ENCODE assay signal across 14 cellular contexts in the genomic region with DNA sequence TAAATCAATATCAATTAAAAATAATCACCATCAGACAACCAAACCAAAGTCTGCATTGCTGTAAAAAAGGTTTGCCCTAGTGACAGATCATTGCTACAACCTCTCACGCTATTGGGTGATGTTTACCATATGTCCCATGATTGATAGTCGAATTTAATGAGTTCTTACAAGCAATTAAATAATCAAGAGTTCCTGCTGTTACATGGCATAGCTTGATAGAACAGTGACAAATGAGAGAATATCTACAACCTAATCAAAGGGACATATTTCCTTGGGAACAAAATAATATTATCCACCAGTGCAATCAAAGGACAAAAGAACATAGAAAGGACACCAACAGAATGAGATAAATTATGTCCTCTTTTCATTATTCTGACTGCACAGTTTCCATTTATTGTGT.
DNase-seq lines count a peak whose midpoint lies in the region; ATAC-seq and TF ChIP-seq lines count a peak whose summit lies in the region.
"Had no signal": no experiment of that assay in that cellular context is flagged by ENCODE, and none has a peak within 500 bp of the region (broad histone marks: within the 10 kb centered on the region; RNA-seq: fewer than 3 reads in every experiment).

No MANE protein-coding gene starts in this region.

- no peak overlapping the region for H3K27ac ChIP-seq in osteoblast (ENCODE audit: low read depth, low read length)
- H3K27ac ChIP-seq: 22Rv1 had no signal

- no peak overlapping the region for H3K4me2 ChIP-seq in osteoblast (ENCODE audit: insufficient read depth, low read length)

- no peaks in the 10 kb centered on the region for H3K36me3 ChIP-seq in osteoblast (ENCODE audit: insufficient read depth, low read length)

- H3K4me3 ChIP-seq in osteoblast (ENCODE audit: insufficient read depth, low read length) = no peak overlapping the region

- no peaks in the 10 kb centered on the region for H3K27me3 Mint-ChIP-seq in T-helper 2 cell treated with Interferon-gamma antibody and Interleukin-4, amounts not matched to agents 5 μg/mL and 100 μg/mL, for 36 hours (ENCODE audit: low read depth)
- H3K27me3 Mint-ChIP-seq: IgD-negative memory B cell had no signal

- H4K20me1 ChIP-seq in osteoblast (ENCODE audit: insufficient read depth, low read length) = no peaks in the 10 kb centered on the region

- no peak for TF ChIP-seq CTCF in osteoblast (IDR thresholded peaks at IDR 0.05; ENCODE audit: extremely low read depth, low read depth, low read length)

- H3K27me3 ChIP-seq in osteoblast (ENCODE audit: insufficient read depth, low read length) = no peaks in the 10 kb centered on the region

- no peaks in the 10 kb centered on the region for H3K36me3 Mint-ChIP-seq in T-helper 2 cell treated with Interferon-gamma antibody and Interleukin-4, amounts not matched to agents 5 μg/mL and 100 μg/mL, for 36 hours (ENCODE audit: low read depth)
- H3K36me3 Mint-ChIP-seq: CD14-positive monocyte; CD8-positive, alpha-beta T cell had no signal

- peak; percentile 22 for DNase-seq in DMS 273 (lab: John Stamatoyannopoulos, UW; ENCODE audit: unreplicated experiment)
- DNase-seq in DMS 273 treated with DMSO at 0.1 percent for 48 hours (lab: John Stamatoyannopoulos, UW) = no peak
- peak; percentile 60 for DNase-seq in NCI-H2171 treated with DMSO at 0.1 percent for 48 hours (lab: John Stamatoyannopoulos, UW)
- DNase-seq in dedifferentiated amniotic fluid mesenchymal stem cell (ENCODE audit: extremely low spot score) = no peak
- DNase-seq in T-helper 2 cell treated with Interferon-gamma antibody and Interleukin-4, amounts not matched to agents 5 μg/mL and 100 μg/mL, for 36 hours (ENCODE audit: low spot score) = no peak
- no peak for DNase-seq in NCI-H146 treated with DMSO at 0.1 percent for 48 hours (lab: John Stamatoyannopoulos, UW; ENCODE audit: unreplicated experiment)
- no peak for DNase-seq in osteoblast (ENCODE audit: insufficient read length, low spot score, missing footprints)
- DNase-seq: Caco-2; CD8-positive, alpha-beta T cell had no signal

- H2AFZ ChIP-seq in osteoblast (ENCODE audit: low read length) = no peak overlapping the region

- no peak overlapping the region for H3K27ac Mint-ChIP-seq in T-helper 2 cell treated with Interferon-gamma antibody and Interleukin-4, amounts not matched to agents 5 μg/mL and 100 μg/mL, for 36 hours
- H3K27ac Mint-ChIP-seq: CD14-positive monocyte; CD8-positive, alpha-beta T cell; IgD-negative memory B cell had no signal

- H3K9me3 Mint-ChIP-seq in T-helper 2 cell treated with Interferon-gamma antibody and Interleukin-4, amounts not matched to agents 5 μg/mL and 100 μg/mL, for 36 hours = peaks cover 14% of the 10 kb centered on the region

- H3K4me1 ChIP-seq in osteoblast (ENCODE audit: insufficient read depth, low read length) = no peaks in the 10 kb centered on the region
- H3K4me1 ChIP-seq: Caco-2 had no signal

- H3K4me3 Mint-ChIP-seq in T-helper 2 cell treated with Interferon-gamma antibody and Interleukin-4, amounts not matched to agents 5 μg/mL and 100 μg/mL, for 36 hours = no peak overlapping the region
- H3K4me3 Mint-ChIP-seq: CD14-positive monocyte; CD8-positive, alpha-beta T cell; IgD-negative memory B cell had no signal

- no peak for ATAC-seq in SK-N-SH treated with all-trans-retinoic acid at 6 μM for 48 hours
- ATAC-seq: CD8-positive, alpha-beta T cell; HCT116 had no signal

- H3K4me1 Mint-ChIP-seq in T-helper 2 cell treated with Interferon-gamma antibody and Interleukin-4, amounts not matched to agents 5 μg/mL and 100 μg/mL, for 36 hours (ENCODE audit: low read depth) = no peaks in the 10 kb centered on the region
- H3K4me1 Mint-ChIP-seq: CD14-positive monocyte, IgD-negative memory B cell had no signal

- H3K79me2 ChIP-seq in osteoblast (ENCODE audit: insufficient read depth, low read length) = no peaks in the 10 kb centered on the region

- no peaks in the 10 kb centered on the region for H3K9me3 ChIP-seq in osteoblast (ENCODE audit: low read depth, low read length)

TF ChIP-seq in SK-N-SH treated with all-trans-retinoic acid at 6 μM for 48 hours, 23 proteins besides CTCF, POLR2A, EP300 and RAD21 (continues in another document):
- TF ChIP-seq, protein P1, sequence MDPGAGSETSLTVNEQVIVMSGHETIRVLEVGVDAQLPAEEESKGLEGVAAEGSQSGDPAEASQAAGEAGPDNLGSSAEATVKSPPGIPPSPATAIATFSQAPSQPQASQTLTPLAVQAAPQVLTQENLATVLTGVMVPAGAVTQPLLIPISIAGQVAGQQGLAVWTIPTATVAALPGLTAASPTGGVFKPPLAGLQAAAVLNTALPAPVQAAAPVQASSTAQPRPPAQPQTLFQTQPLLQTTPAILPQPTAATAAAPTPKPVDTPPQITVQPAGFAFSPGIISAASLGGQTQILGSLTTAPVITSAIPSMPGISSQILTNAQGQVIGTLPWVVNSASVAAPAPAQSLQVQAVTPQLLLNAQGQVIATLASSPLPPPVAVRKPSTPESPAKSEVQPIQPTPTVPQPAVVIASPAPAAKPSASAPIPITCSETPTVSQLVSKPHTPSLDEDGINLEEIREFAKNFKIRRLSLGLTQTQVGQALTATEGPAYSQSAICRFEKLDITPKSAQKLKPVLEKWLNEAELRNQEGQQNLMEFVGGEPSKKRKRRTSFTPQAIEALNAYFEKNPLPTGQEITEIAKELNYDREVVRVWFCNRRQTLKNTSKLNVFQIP (CRISPR knock-in tag; IDR thresholded peaks at IDR 0.05; ENCODE audit: borderline replicate concordance, low read depth) = peak; percentile 83; the same call in 1 of the 2 replicates
- peak; percentile 92 for TF ChIP-seq ISL1 (CRISPR knock-in tag; IDR thresholded peaks at IDR 0.05)
- TF ChIP-seq ZNF70 (CRISPR knock-in tag; IDR thresholded peaks at IDR 0.05) = no peak
- no peak for TF ChIP-seq ZFP3 (CRISPR knock-in tag; IDR thresholded peaks at IDR 0.05)
- TF ChIP-seq, protein P2, sequence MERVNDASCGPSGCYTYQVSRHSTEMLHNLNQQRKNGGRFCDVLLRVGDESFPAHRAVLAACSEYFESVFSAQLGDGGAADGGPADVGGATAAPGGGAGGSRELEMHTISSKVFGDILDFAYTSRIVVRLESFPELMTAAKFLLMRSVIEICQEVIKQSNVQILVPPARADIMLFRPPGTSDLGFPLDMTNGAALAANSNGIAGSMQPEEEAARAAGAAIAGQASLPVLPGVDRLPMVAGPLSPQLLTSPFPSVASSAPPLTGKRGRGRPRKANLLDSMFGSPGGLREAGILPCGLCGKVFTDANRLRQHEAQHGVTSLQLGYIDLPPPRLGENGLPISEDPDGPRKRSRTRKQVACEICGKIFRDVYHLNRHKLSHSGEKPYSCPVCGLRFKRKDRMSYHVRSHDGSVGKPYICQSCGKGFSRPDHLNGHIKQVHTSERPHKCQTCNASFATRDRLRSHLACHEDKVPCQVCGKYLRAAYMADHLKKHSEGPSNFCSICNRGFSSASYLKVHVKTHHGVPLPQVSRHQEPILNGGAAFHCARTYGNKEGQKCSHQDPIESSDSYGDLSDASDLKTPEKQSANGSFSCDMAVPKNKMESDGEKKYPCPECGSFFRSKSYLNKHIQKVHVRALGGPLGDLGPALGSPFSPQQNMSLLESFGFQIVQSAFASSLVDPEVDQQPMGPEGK (CRISPR knock-in tag; IDR thresholded peaks at IDR 0.05; ENCODE audit: borderline replicate concordance) = peak; percentile 87
- peak; percentile 94 for TF ChIP-seq ZC3H10 (CRISPR knock-in tag; IDR thresholded peaks at IDR 0.05)
- no peak for TF ChIP-seq SNAI2 (CRISPR knock-in tag; IDR thresholded peaks at IDR 0.05)
- peak; percentile 81 for TF ChIP-seq CREB5 (CRISPR knock-in tag; IDR thresholded peaks at IDR 0.05; ENCODE audit: low read depth)
- TF ChIP-seq ZNF565 (CRISPR knock-in tag; conservative IDR thresholded peaks at IDR 0.05; ENCODE audit: low read depth) = no peak
- no peak for TF ChIP-seq CSDC2 (CRISPR knock-in tag; IDR thresholded peaks at IDR 0.05)
- TF ChIP-seq GLIS3 (CRISPR knock-in tag; IDR thresholded peaks at IDR 0.05) = no peak
- peak; percentile 61; the same call in 1 of the 2 replicates for TF ChIP-seq ESRRG (CRISPR knock-in tag; IDR thresholded peaks at IDR 0.05)
- TF ChIP-seq TSHZ2 (CRISPR knock-in tag; IDR thresholded peaks at IDR 0.05) = peak; percentile 99
- TF ChIP-seq TOX (CRISPR knock-in tag; IDR thresholded peaks at IDR 0.05; ENCODE audit: borderline replicate concordance) = no peak; the same call in 1 of the 2 replicates
- peak; percentile 4; the same call in 1 of the 2 replicates for TF ChIP-seq ZNF8 (CRISPR knock-in tag; IDR thresholded peaks at IDR 0.05)

Comparison
In these comparisons a context has a peak if more than half of its experiments do, and no peak if none do; other contexts are left out.
1. DNase-seq: peak in DMS 273 (single experiment) and NCI-H2171 treated with DMSO at 0.1 percent for 48 hours (single experiment); none in DMS 273 treated with DMSO at 0.1 percent for 48 hours (single experiment), dedifferentiated amniotic fluid mesenchymal stem cell (single experiment), T-helper 2 cell treated with Interferon-gamma antibody and Interleukin-4, amounts not matched to agents 5 μg/mL and 100 μg/mL, for 36 hours (single experiment), NCI-H146 treated with DMSO at 0.1 percent for 48 hours (single experiment) and osteoblast (single experiment).